In the genomic region with DNA sequence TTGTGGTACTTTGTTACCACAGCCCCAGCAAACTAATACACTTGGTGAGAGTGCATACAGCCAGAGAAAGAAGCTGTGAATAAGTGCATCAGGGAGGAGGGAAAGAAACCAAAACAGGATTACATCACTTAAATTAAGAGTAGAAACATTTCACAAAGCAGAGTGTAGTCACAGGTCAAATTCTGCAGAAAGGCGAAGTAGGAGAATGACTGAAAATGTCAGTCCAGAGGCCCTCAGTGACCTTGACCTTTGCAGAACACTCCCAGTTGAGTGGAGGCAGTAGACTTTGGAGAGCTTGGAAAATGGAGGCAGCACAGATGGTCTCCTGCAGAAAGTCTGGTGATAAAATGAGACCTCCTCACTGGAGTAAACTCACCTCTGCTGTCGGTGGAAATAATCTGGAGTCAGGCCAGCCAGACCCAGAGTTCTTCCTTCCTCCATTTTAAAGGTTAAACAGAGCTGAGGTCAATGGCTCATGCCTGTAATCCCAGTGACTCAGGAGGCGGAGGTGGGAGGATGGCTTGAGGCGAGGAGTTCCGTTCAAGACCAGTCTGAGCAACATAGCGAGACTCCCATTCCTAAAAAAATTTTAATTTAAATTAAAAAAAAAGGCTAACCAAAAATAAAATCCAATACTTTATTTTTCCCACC, we compare ENCODE assay signal across 19 cellular contexts. TPM values are rescaled to one million over a fixed set of nuclear protein-coding genes. Genes with fewer than 3 reads are reported as not detected.
"Had no signal": no experiment of that assay in that cellular context is flagged by ENCODE, and none has a peak within 500 bp of the region (broad histone marks: within the 10 kb centered on the region; RNA-seq: fewer than 3 reads in every experiment).

No MANE protein-coding gene starts in this region.

- DNase-seq: activated CD4-positive, alpha-beta T cell treated with anti-CD3 and anti-CD28 coated beads, Interleukin-2, amount 10 ng/mL, durations not matched to agents 7 days and 5 days; activated CD8-positive, alpha-beta memory T cell treated with anti-CD3 and anti-CD28 coated beads, Interleukin-2, amount 50 U/mL, for 48 hours; activated gamma-delta T cell treated with Interleukin-2 at 50 U/mL for 16 hours; activated naive CD8-positive, alpha-beta T cell treated with anti-CD3 and anti-CD28 coated beads, Interleukin-2, amount 10 ng/mL, durations not matched to agents 7 days and 5 days; aorta; erythroblast; hippocampal formation; left ventricle myocardium superior; mesenchymal stem cell; naive thymus-derived CD8-positive, alpha-beta T cell; pancreas; spleen; stomach; testis had no signal

- FAIRE-seq: pancreas had no signal

- H3K9me3 Mint-ChIP-seq: activated CD4-positive, alpha-beta T cell treated with anti-CD3 and anti-CD28 coated beads, Interleukin-2, amount 10 ng/mL, durations not matched to agents 7 days and 5 days; activated naive CD8-positive, alpha-beta T cell treated with anti-CD3 and anti-CD28 coated beads, Interleukin-2, amount 10 ng/mL, durations not matched to agents 7 days and 5 days; naive thymus-derived CD8-positive, alpha-beta T cell had no signal

- ATAC-seq: left ventricle myocardium superior; naive thymus-derived CD8-positive, alpha-beta T cell; pancreas; sciatic nerve had no signal

- H3K27ac ChIP-seq: pancreas, spleen, stomach, testis had no signal

- H3K27ac Mint-ChIP-seq: activated CD4-positive, alpha-beta T cell treated with anti-CD3 and anti-CD28 coated beads, Interleukin-2, amount 10 ng/mL, durations not matched to agents 7 days and 5 days; activated naive CD8-positive, alpha-beta T cell treated with anti-CD3 and anti-CD28 coated beads, Interleukin-2, amount 10 ng/mL, durations not matched to agents 7 days and 5 days; naive thymus-derived CD8-positive, alpha-beta T cell had no signal

- H3K9me3 ChIP-seq: pancreas, spleen, stomach, testis had no signal

- H3K4me3 Mint-ChIP-seq: activated CD4-positive, alpha-beta T cell treated with anti-CD3 and anti-CD28 coated beads, Interleukin-2, amount 10 ng/mL, durations not matched to agents 7 days and 5 days; activated naive CD8-positive, alpha-beta T cell treated with anti-CD3 and anti-CD28 coated beads, Interleukin-2, amount 10 ng/mL, durations not matched to agents 7 days and 5 days; naive thymus-derived CD8-positive, alpha-beta T cell had no signal

- H3K27me3 ChIP-seq: pancreas, spleen, stomach, testis had no signal

- H3K4me3 ChIP-seq: pancreas, spleen, stomach, testis had no signal

- H3K4me1 ChIP-seq: pancreas, stomach, testis had no signal

- H3K36me3 Mint-ChIP-seq: activated naive CD8-positive, alpha-beta T cell treated with anti-CD3 and anti-CD28 coated beads, Interleukin-2, amount 10 ng/mL, durations not matched to agents 7 days and 5 days had no signal

- H3K36me3 ChIP-seq: pancreas, spleen, stomach had no signal

- H3K4me1 Mint-ChIP-seq: activated CD4-positive, alpha-beta T cell treated with anti-CD3 and anti-CD28 coated beads, Interleukin-2, amount 10 ng/mL, durations not matched to agents 7 days and 5 days; activated naive CD8-positive, alpha-beta T cell treated with anti-CD3 and anti-CD28 coated beads, Interleukin-2, amount 10 ng/mL, durations not matched to agents 7 days and 5 days had no signal

RNA-seq across cellular contexts. Expression of a gene that starts 5.0 kb away (rescaled TPM):
- total RNA-seq: chondrocyte, dermis microvascular lymphatic vessel endothelial cell, glomerular endothelial cell, kidney epithelial cell had no signal

RNA-seq across cellular contexts. Expression of a gene that starts 38.1 kb away (rescaled TPM):
- total RNA-seq: activated naive CD8-positive, alpha-beta T cell treated with anti-CD3 and anti-CD28 coated beads, Interleukin-2, amount 10 ng/mL, durations not matched to agents 7 days and 5 days; aorta; chondrocyte; dermis microvascular lymphatic vessel endothelial cell; glomerular endothelial cell; naive thymus-derived CD8-positive, alpha-beta T cell; sciatic nerve had no signal
- polyA plus RNA-seq: naive thymus-derived CD8-positive, alpha-beta T cell had no signal
